20 cellular contexts compared by ENCODE assay signal in the genomic region with DNA sequence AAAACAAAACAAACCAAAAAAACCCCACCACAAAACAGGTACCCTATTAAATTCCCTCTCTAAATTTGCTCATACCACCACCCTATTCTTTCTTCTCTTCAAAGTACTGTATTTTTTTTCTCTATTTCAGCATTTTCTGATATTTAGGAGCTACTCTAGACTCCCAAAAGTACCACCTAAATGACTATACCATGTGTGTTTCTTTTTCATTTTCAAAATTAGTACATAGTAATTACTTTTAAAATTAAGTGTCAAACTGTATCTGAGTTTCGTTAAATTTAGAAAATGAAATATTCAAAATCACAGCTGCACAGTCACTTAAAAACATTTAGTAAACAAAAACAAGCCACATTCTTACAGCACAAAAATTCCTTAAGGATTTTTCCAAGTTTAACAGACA.
"Had no signal": no experiment of that assay in that cellular context is flagged by ENCODE, and none has a peak within 500 bp of the region (broad histone marks: within the 10 kb centered on the region; RNA-seq: fewer than 3 reads in every experiment).

No MANE protein-coding gene starts in this region.

- ATAC-seq: effector memory CD8-positive, alpha-beta T cell; foreskin keratinocyte; left cardiac atrium; lower lobe of right lung; stimulated activated naive B cell treated with anti-CD40 and anti-IgM and Interleukin-4, amounts not matched to agents 10 μg/mL and 1 μg/mL and 100 μg/mL, for 72 hours had no signal

- H3K27ac Mint-ChIP-seq: activated CD4-positive, alpha-beta memory T cell treated with anti-CD3 and anti-CD28 coated beads, Interleukin-2, amount 10 ng/mL, durations not matched to agents 7 days and 5 days; activated naive CD8-positive, alpha-beta T cell treated with anti-CD3 and anti-CD28 coated beads, Interleukin-2, amount 50 U/mL, for 24 hours; stimulated activated naive B cell treated with anti-CD40 and anti-IgM and Interleukin-4, amounts not matched to agents 10 μg/mL and 1 μg/mL and 100 μg/mL, for 72 hours; T-helper 1 cell treated with Interleukin-12 subunit alpha and Interleukin-12 subunit beta and Interleukin-4 antibody, amounts not matched to agents 30 μg/mL and 1 μg/mL, for 36 hours had no signal

- DNase-seq: activated CD4-positive, alpha-beta memory T cell treated with anti-CD3 and anti-CD28 coated beads, Interleukin-2, amount 10 ng/mL, durations not matched to agents 7 days and 5 days; activated CD4-positive, alpha-beta T cell treated with anti-CD3 and anti-CD28 coated beads for 4 hours; activated naive CD4-positive, alpha-beta T cell treated with Interleukin-2 at 50 U/mL for 16 hours; activated naive CD8-positive, alpha-beta T cell treated with anti-CD3 and anti-CD28 coated beads, Interleukin-2, amount 50 U/mL, for 24 hours; aorta; dermis blood vessel endothelial cell; effector memory CD8-positive, alpha-beta T cell; foreskin keratinocyte; left cardiac atrium; lower lobe of right lung; midbrain; naive B cell; retina; stimulated activated CD4-positive, alpha-beta T cell treated with anti-CD3 and anti-CD28 coated beads, Interleukin-15, amount 100 ng/mL, for 24 hours; stimulated activated CD4-positive, alpha-beta T cell treated with anti-CD3 and anti-CD28 coated beads, Interleukin-4, amount 100 ng/mL, for 1 hour; stimulated activated naive B cell treated with anti-CD40 and anti-IgM and Interleukin-4, amounts not matched to agents 10 μg/mL and 1 μg/mL and 100 μg/mL, for 72 hours; tibial artery; uterus had no signal

- H3K36me3 Mint-ChIP-seq: naive B cell had no signal

- H3K4me3 ChIP-seq: lower lobe of right lung, tibial artery, uterus had no signal

- H3K4me1 ChIP-seq: lower lobe of right lung, tibial artery, uterus had no signal

- H3K27me3 Mint-ChIP-seq: activated CD4-positive, alpha-beta memory T cell treated with anti-CD3 and anti-CD28 coated beads, Interleukin-2, amount 10 ng/mL, durations not matched to agents 7 days and 5 days; activated naive CD8-positive, alpha-beta T cell treated with anti-CD3 and anti-CD28 coated beads, Interleukin-2, amount 50 U/mL, for 24 hours; effector memory CD8-positive, alpha-beta T cell; naive B cell; stimulated activated naive B cell treated with anti-CD40 and anti-IgM and Interleukin-4, amounts not matched to agents 10 μg/mL and 1 μg/mL and 100 μg/mL, for 72 hours had no signal

- H3K36me3 ChIP-seq: lower lobe of right lung, neutrophil, tibial artery, uterus had no signal

- H3K27ac ChIP-seq: foreskin keratinocyte, lower lobe of right lung, neutrophil, tibial artery, uterus had no signal

- H3K4me3 Mint-ChIP-seq: activated CD4-positive, alpha-beta memory T cell treated with anti-CD3 and anti-CD28 coated beads, Interleukin-2, amount 10 ng/mL, durations not matched to agents 7 days and 5 days; activated naive CD8-positive, alpha-beta T cell treated with anti-CD3 and anti-CD28 coated beads, Interleukin-2, amount 50 U/mL, for 24 hours; effector memory CD8-positive, alpha-beta T cell; naive B cell; stimulated activated naive B cell treated with anti-CD40 and anti-IgM and Interleukin-4, amounts not matched to agents 10 μg/mL and 1 μg/mL and 100 μg/mL, for 72 hours; T-helper 1 cell treated with Interleukin-12 subunit alpha and Interleukin-12 subunit beta and Interleukin-4 antibody, amounts not matched to agents 30 μg/mL and 1 μg/mL, for 36 hours had no signal

- H3K27me3 ChIP-seq: foreskin keratinocyte, neutrophil, tibial artery, uterus had no signal

- H3K9me3 ChIP-seq: lower lobe of right lung, neutrophil, tibial artery, uterus had no signal

- H3K9me3 Mint-ChIP-seq: activated CD4-positive, alpha-beta memory T cell treated with anti-CD3 and anti-CD28 coated beads, Interleukin-2, amount 10 ng/mL, durations not matched to agents 7 days and 5 days; activated naive CD8-positive, alpha-beta T cell treated with anti-CD3 and anti-CD28 coated beads, Interleukin-2, amount 50 U/mL, for 24 hours; effector memory CD8-positive, alpha-beta T cell; naive B cell; stimulated activated naive B cell treated with anti-CD40 and anti-IgM and Interleukin-4, amounts not matched to agents 10 μg/mL and 1 μg/mL and 100 μg/mL, for 72 hours; T-helper 1 cell treated with Interleukin-12 subunit alpha and Interleukin-12 subunit beta and Interleukin-4 antibody, amounts not matched to agents 30 μg/mL and 1 μg/mL, for 36 hours had no signal
